ENCODE assay signal across 33 cellular contexts in genomic region chr19:804419-805160, GRCh38. TPM values are rescaled to one million over a fixed set of nuclear protein-coding genes. Genes with fewer than 3 reads are reported as not detected.
DNase-seq lines count a peak whose midpoint lies in the region; ATAC-seq, FAIRE-seq and TF ChIP-seq lines count a peak whose summit lies in the region.
"Had no signal": no experiment of that assay in that cellular context is flagged by ENCODE, and none has a peak within 500 bp of the region (broad histone marks: within the 10 kb centered on the region; RNA-seq: fewer than 3 reads in every experiment).

No MANE protein-coding gene starts in this region.

- peak overlapping the region; percentile 35 for H3K4me3 Mint-ChIP-seq in activated T-cell treated with anti-CD3 and anti-CD28 coated beads, Interleukin-2, amount 50 U/mL, for 4 hours
- H3K4me3 Mint-ChIP-seq in WTC11 = no peak overlapping the region
- H3K4me3 Mint-ChIP-seq in neural progenitor cell = no peak overlapping the region
- H3K4me3 Mint-ChIP-seq: activated CD8-positive, alpha-beta T cell treated with anti-CD3 and anti-CD28 coated beads, Interleukin-2, amount 10 ng/mL, durations not matched to agents 7 days and 5 days; brain had no signal

- TF ChIP-seq POLR2A in GM12892 (IDR thresholded peaks at IDR 0.05; ENCODE audit: low read depth, low read length) = peak; percentile 19; the same call in 1 of the 2 replicates

- H3K9me3 Mint-ChIP-seq in activated T-cell treated with anti-CD3 and anti-CD28 coated beads, Interleukin-2, amount 50 U/mL, for 4 hours = no peaks in the 10 kb centered on the region
- H3K9me3 Mint-ChIP-seq in WTC11 = no peaks in the 10 kb centered on the region
- no peaks in the 10 kb centered on the region for H3K9me3 Mint-ChIP-seq in neural progenitor cell
- H3K9me3 Mint-ChIP-seq: brain; CD8-positive, alpha-beta memory T cell; effector memory CD8-positive, alpha-beta T cell; stimulated activated naive CD8-positive, alpha-beta T cell treated with anti-CD3 and anti-CD28 coated beads, Interleukin-15, amount 100 ng/mL, for 72 hours had no signal

- TF ChIP-seq CTCF in WTC11 (IDR thresholded peaks at IDR 0.05) (no peak), neural progenitor cell (IDR thresholded peaks at IDR 0.05) (no peak)

- no peaks in the 10 kb centered on the region for H3K27me3 Mint-ChIP-seq in activated T-cell treated with anti-CD3 and anti-CD28 coated beads, Interleukin-2, amount 50 U/mL, for 4 hours (ENCODE audit: low read depth)
- H3K27me3 Mint-ChIP-seq in WTC11 (ENCODE audit: low read depth) (no peaks in the 10 kb centered on the region), neural progenitor cell (ENCODE audit: insufficient read depth, low read depth) (peaks cover 15% of the 10 kb centered on the region)
- H3K27me3 Mint-ChIP-seq: effector memory CD8-positive, alpha-beta T cell; stimulated activated naive CD8-positive, alpha-beta T cell treated with anti-CD3 and anti-CD28 coated beads, Interleukin-15, amount 100 ng/mL, for 72 hours; T-helper 17 cell had no signal

- no peak overlapping the region for H3K4me3 ChIP-seq in neural progenitor cell
- H3K4me3 ChIP-seq: skin epidermis, thyroid gland had no signal

- no peak overlapping the region for H3K9ac ChIP-seq in neural progenitor cell
- H3K9ac ChIP-seq: SK-N-SH had no signal

- no peak for ATAC-seq in activated T-cell treated with anti-CD3 and anti-CD28 coated beads, Interleukin-2, amount 50 U/mL, for 4 hours
- ATAC-seq in WTC11 (no peak), HG03378 (IDR thresholded peaks at IDR 0.05; ENCODE audit: unreplicated experiment) (no peak)
- ATAC-seq: activated CD8-positive, alpha-beta T cell treated with anti-CD3 and anti-CD28 coated beads, Interleukin-2, amount 10 ng/mL, durations not matched to agents 7 days and 5 days; effector memory CD8-positive, alpha-beta T cell; esophagus mucosa; left colon; stimulated activated naive CD8-positive, alpha-beta T cell treated with anti-CD3 and anti-CD28 coated beads, Interleukin-15, amount 100 ng/mL, for 72 hours; T-helper 17 cell had no signal

- no peak for FAIRE-seq in GM12892 (lab: Jason Lieb, UNC)
- FAIRE-seq: HTR-8/SVneo had no signal

- H3K4me1 Mint-ChIP-seq in activated T-cell treated with anti-CD3 and anti-CD28 coated beads, Interleukin-2, amount 50 U/mL, for 4 hours (ENCODE audit: low read depth) = peaks cover 46% of the 10 kb centered on the region
- H3K4me1 Mint-ChIP-seq in WTC11 (peaks cover 34% of the 10 kb centered on the region), neural progenitor cell (peaks cover 35% of the 10 kb centered on the region)

- H3F3A ChIP-seq in neural progenitor cell (ENCODE audit: low read depth) = peaks cover 52% of the 10 kb centered on the region

- no peaks in the 10 kb centered on the region for H3K9me3 ChIP-seq in neural progenitor cell (ENCODE audit: low read depth)
- H3K9me3 ChIP-seq: SK-N-SH, thyroid gland had no signal

- H3K36me3 ChIP-seq in neural progenitor cell = peaks cover under 1% of the 10 kb centered on the region

- H3K4me2 ChIP-seq in neural progenitor cell = no peak overlapping the region
- H3K4me2 ChIP-seq: SK-N-SH had no signal

- POLR2A ChIA-PET in WTC11 (lab: Charles Lee) = interaction anchor here (1.1 kb wide), 1 partner anchor 9 kb away, joined by 4 read pairs; no protein-coding TSS in a partner anchor

- CTCF ChIA-PET in WTC11 (lab: Charles Lee) = no interaction called here

- H4K20me1 ChIP-seq in neural progenitor cell (ENCODE audit: low read depth) = peaks cover 100% of the 10 kb centered on the region

- no peak overlapping the region for H3K27ac ChIP-seq in neural progenitor cell
- H3K27ac ChIP-seq: skin epidermis, thyroid gland had no signal

- H3K36me3 Mint-ChIP-seq in activated T-cell treated with anti-CD3 and anti-CD28 coated beads, Interleukin-2, amount 50 U/mL, for 4 hours (ENCODE audit: insufficient read depth) = peaks cover 45% of the 10 kb centered on the region
- H3K36me3 Mint-ChIP-seq in WTC11 (peaks cover 57% of the 10 kb centered on the region), neural progenitor cell (peaks cover 28% of the 10 kb centered on the region)

- no peak overlapping the region for H2AFZ ChIP-seq in neural progenitor cell (replicated peaks)

- H3K4me1 ChIP-seq in neural progenitor cell = peaks cover 31% of the 10 kb centered on the region

- peak overlapping the region; percentile 74 for H3K27ac Mint-ChIP-seq in WTC11
- H3K27ac Mint-ChIP-seq in neural progenitor cell = peak overlapping the region; percentile 76
- H3K27ac Mint-ChIP-seq: activated CD8-positive, alpha-beta T cell treated with anti-CD3 and anti-CD28 coated beads, Interleukin-2, amount 10 ng/mL, durations not matched to agents 7 days and 5 days had no signal

- no peaks in the 10 kb centered on the region for H3K27me3 ChIP-seq in neural progenitor cell
- H3K27me3 ChIP-seq: thyroid gland had no signal

- DNase-seq in activated T-cell treated with anti-CD3 and anti-CD28 coated beads, Interleukin-2, amount 50 U/mL, for 4 hours = no peak
- DNase-seq in activated T-cell treated with anti-CD3 and anti-CD28 coated beads, Interleukin-2, amount 50 U/mL, for 48 hours = no peak
- DNase-seq in GM12892 (ENCODE audit: insufficient read length) (no peak), WTC11 (ENCODE audit: low spot score) (no peak), neural progenitor cell (ENCODE audit: low spot score) (no peak), superior temporal gyrus (ENCODE audit: extremely low spot score) (no peak)
- no peak for DNase-seq in stimulated activated naive CD4-positive, alpha-beta T cell (lab: John Stamatoyannopoulos, UW)
- DNase-seq: activated CD4-positive, CD25-positive, alpha-beta regulatory T cell treated with anti-CD3 and anti-CD28 coated beads, Interleukin-2, amount 50 U/mL, for 72 hours; activated CD8-positive, alpha-beta T cell treated with anti-CD3 and anti-CD28 coated beads, Interleukin-2, amount 10 ng/mL, durations not matched to agents 7 days and 5 days; activated gamma-delta T cell; AML-193; CD8-positive, alpha-beta memory T cell; effector memory CD8-positive, alpha-beta T cell; foreskin fibroblast; HCEC 1CT; Karpas-422; left colon; mesenchymal stem cell; MV-4-11; NCI-H446 treated with DMSO at 0.1 percent for 48 hours; NCI-H82; occipital lobe; stimulated activated naive CD8-positive, alpha-beta T cell treated with anti-CD3 and anti-CD28 coated beads, Interleukin-15, amount 100 ng/mL, for 72 hours; T-helper 17 cell had no signal

- H3K79me2 ChIP-seq in neural progenitor cell (ENCODE audit: low read depth) = peaks cover 98% of the 10 kb centered on the region

TF ChIP-seq in WTC11, 78 proteins besides CTCF, POLR2A, EP300 and RAD21:
- TF ChIP-seq JAZF1 (CRISPR knock-in tag; IDR thresholded peaks at IDR 0.05) (no peak), FOXP1 (CRISPR knock-in tag; IDR thresholded peaks at IDR 0.05; ENCODE audit: borderline replicate concordance) (0 out of 2 replicates have a peak, but pooled peaks have one; percentile 34), EMX1 (CRISPR knock-in tag; IDR thresholded peaks at IDR 0.05) (no peak)
- TF ChIP-seq, protein P1, sequence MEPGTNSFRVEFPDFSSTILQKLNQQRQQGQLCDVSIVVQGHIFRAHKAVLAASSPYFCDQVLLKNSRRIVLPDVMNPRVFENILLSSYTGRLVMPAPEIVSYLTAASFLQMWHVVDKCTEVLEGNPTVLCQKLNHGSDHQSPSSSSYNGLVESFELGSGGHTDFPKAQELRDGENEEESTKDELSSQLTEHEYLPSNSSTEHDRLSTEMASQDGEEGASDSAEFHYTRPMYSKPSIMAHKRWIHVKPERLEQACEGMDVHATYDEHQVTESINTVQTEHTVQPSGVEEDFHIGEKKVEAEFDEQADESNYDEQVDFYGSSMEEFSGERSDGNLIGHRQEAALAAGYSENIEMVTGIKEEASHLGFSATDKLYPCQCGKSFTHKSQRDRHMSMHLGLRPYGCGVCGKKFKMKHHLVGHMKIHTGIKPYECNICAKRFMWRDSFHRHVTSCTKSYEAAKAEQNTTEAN (CRISPR knock-in tag; IDR thresholded peaks at IDR 0.05) = no peak

RNA-seq across cellular contexts. Expression of gene PTBP1, which starts 7.3 kb away (rescaled TPM):
- 1,000 to 10,000 TPM; 1,071 to 1,170 (median 1,104) TPM for total RNA-seq in activated T-cell treated with anti-CD3 and anti-CD28 coated beads, Interleukin-2, amount 50 U/mL, for 4 hours
- polyA plus RNA-seq in GM12892 (2012; ENCODE audit: missing spikeins) = 115 TPM
- total RNA-seq in WTC11 (2021) (663 to 692 TPM (median 680 TPM) in 3 replicates), neural progenitor cell (ENCODE audit: low replicate concordance) (237 and 543 TPM in 2 replicates)

RNA-seq across cellular contexts. Expression of gene PLPPR3, which starts 17.2 kb away (rescaled TPM):
- total RNA-seq in activated T-cell treated with anti-CD3 and anti-CD28 coated beads, Interleukin-2, amount 50 U/mL, for 4 hours = under 1 TPM in 1 of 3 donors, not detected in 2; 0.24 TPM
- not detected for polyA plus RNA-seq in GM12892 (2012; ENCODE audit: missing spikeins)
- total RNA-seq in WTC11 (2021) = 60.6 to 86.8 TPM (median 83.9 TPM) in 3 replicates
- total RNA-seq in neural progenitor cell (ENCODE audit: low replicate concordance) = 15.6 and 91.6 TPM in 2 replicates
- total RNA-seq: activated CD8-positive, alpha-beta T cell treated with anti-CD3 and anti-CD28 coated beads, Interleukin-2, amount 10 ng/mL, durations not matched to agents 7 days and 5 days; CD8-positive, alpha-beta memory T cell; esophagus mucosa; left colon; T-helper 17 cell; thyroid gland had no signal
- polyA plus RNA-seq: CD8-positive, alpha-beta memory T cell had no signal

RNA-seq across cellular contexts. Expression of gene AZU1, which starts 23.0 kb away (rescaled TPM):
- not detected for total RNA-seq in activated T-cell treated with anti-CD3 and anti-CD28 coated beads, Interleukin-2, amount 50 U/mL, for 4 hours
- polyA plus RNA-seq in GM12892 (2012; ENCODE audit: missing spikeins) = not detected
- total RNA-seq in WTC11 (2021) (1.2 to 3.3 TPM (median 2.5 TPM) in 3 replicates), neural progenitor cell (ENCODE audit: low replicate concordance) (1.0 and 2.0 TPM in 2 replicates)
- total RNA-seq: A172; activated CD8-positive, alpha-beta T cell treated with anti-CD3 and anti-CD28 coated beads, Interleukin-2, amount 10 ng/mL, durations not matched to agents 7 days and 5 days; CD8-positive, alpha-beta memory T cell; esophagus mucosa; left colon; myocyte; thyroid gland had no signal
- polyA plus RNA-seq: CD8-positive, alpha-beta memory T cell had no signal

RNA-seq across cellular contexts. Expression of gene PRTN3, which starts 36.2 kb away (rescaled TPM):
- total RNA-seq in activated T-cell treated with anti-CD3 and anti-CD28 coated beads, Interleukin-2, amount 50 U/mL, for 4 hours = not detected
- not detected for polyA plus RNA-seq in GM12892 (2012; ENCODE audit: missing spikeins)
- total RNA-seq in WTC11 (2021) (0.53 to 0.82 TPM (median 0.61 TPM) in 3 replicates), neural progenitor cell (ENCODE audit: low replicate concordance) (0.28 TPM in 1 of 2 replicates, not detected in the other)
- total RNA-seq: activated CD8-positive, alpha-beta T cell treated with anti-CD3 and anti-CD28 coated beads, Interleukin-2, amount 10 ng/mL, durations not matched to agents 7 days and 5 days; CD8-positive, alpha-beta memory T cell; esophagus mucosa; left colon; myocyte; occipital lobe; T-helper 17 cell; thyroid gland had no signal
- polyA plus RNA-seq: CD8-positive, alpha-beta memory T cell; SK-N-SH had no signal

RNA-seq across cellular contexts. Expression of gene ELANE, which starts 47.5 kb away (rescaled TPM):
- not detected for total RNA-seq in activated T-cell treated with anti-CD3 and anti-CD28 coated beads, Interleukin-2, amount 50 U/mL, for 4 hours
- polyA plus RNA-seq in GM12892 (2012; ENCODE audit: missing spikeins) = not detected
- total RNA-seq in WTC11 (2021) = not detected in 3 replicates
- total RNA-seq in neural progenitor cell (ENCODE audit: low replicate concordance) = not detected in 2 replicates
- total RNA-seq: A172; activated CD8-positive, alpha-beta T cell treated with anti-CD3 and anti-CD28 coated beads, Interleukin-2, amount 10 ng/mL, durations not matched to agents 7 days and 5 days; CD8-positive, alpha-beta memory T cell; esophagus mucosa; myocyte; occipital lobe; T-helper 17 cell had no signal
- polyA plus RNA-seq: CD8-positive, alpha-beta memory T cell; SK-N-SH had no signal

Comparison
In these comparisons a context has a peak if more than half of its experiments do, and no peak if none do; other contexts are left out.
1. RNA of gene PLPPR3, which starts 17.2 kb away (total RNA-seq): 60.6 to 86.8 TPM in WTC11 and 15.6 to 91.6 TPM in neural progenitor cell; 0.24 TPM in activated T-cell treated with anti-CD3 and anti-CD28 coated beads, Interleukin-2, amount 50 U/mL, for 4 hours; every median in the first group is over 10 times any median in the second.